16 cellular contexts compared by ENCODE assay signal in genomic region chr7:115561341-115562110, GRCh38.
DNase-seq lines count a peak whose midpoint lies in the region; ATAC-seq, FAIRE-seq and TF ChIP-seq lines count a peak whose summit lies in the region.
"Had no signal": no experiment of that assay in that cellular context is flagged by ENCODE, and none has a peak within 500 bp of the region (broad histone marks: within the 10 kb centered on the region; RNA-seq: fewer than 3 reads in every experiment).

No MANE protein-coding gene starts in this region.

- no peaks in the 10 kb centered on the region for H3K9me3 ChIP-seq in HepG2 (ENCODE audit: low read length)
- H3K9me3 ChIP-seq in right lobe of liver: no peaks in the 10 kb centered on the region
- no peaks in the 10 kb centered on the region for H3K9me3 ChIP-seq in sigmoid colon
- H3K9me3 ChIP-seq: A549, tibial artery had no signal

- no peaks in the 10 kb centered on the region for H3K4me1 ChIP-seq in HepG2 (ENCODE audit: insufficient read depth, low read length)
- no peaks in the 10 kb centered on the region for H3K4me1 ChIP-seq in right lobe of liver
- no peaks in the 10 kb centered on the region for H3K4me1 ChIP-seq in sigmoid colon
- H3K4me1 ChIP-seq: A549, tibial artery had no signal

- no TSS peak for BruUV-seq in HepG2 (replicated peaks; lab: Mats Ljungman, UMichigan)

- no peaks in the 10 kb centered on the region for H3K4me1 Mint-ChIP-seq in activated T-helper 17 cell treated with anti-CD3 and anti-CD28 coated beads, Interleukin-2, amount 50 U/mL, for 72 hours

- no peak for FAIRE-seq in HepG2 (lab: Jason Lieb, UNC)
- FAIRE-seq: A549, TTC549 had no signal

- no peaks in the 10 kb centered on the region for H4K20me1 ChIP-seq in HepG2 (ENCODE audit: insufficient read depth, low read length)

- intact Hi-C loops in HepG2 (cut with micrococcal nuclease; ENCODE audit: unreplicated experiment): no loop called here
- intact Hi-C loops in right lobe of liver (cut with DNase I): no loop called here
- intact Hi-C loops in sigmoid colon (cut with DNase I): no loop called here

- no peak for TF ChIP-seq CTCF in HepG2 (CRISPR knock-in tag; IDR thresholded peaks at IDR 0.05)
- no peak for TF ChIP-seq CTCF in right lobe of liver (IDR thresholded peaks at IDR 0.05)
- no peak for TF ChIP-seq CTCF in sigmoid colon (IDR thresholded peaks at IDR 0.05)

- no peak overlapping the region for H3K4me3 ChIP-seq in HepG2 (replicated peaks in 1 of 3; ENCODE audit: insufficient read depth in 1 of 3, low read depth in 2 of 3, low read length in 3 of 3)
- H3K4me3 ChIP-seq in right lobe of liver: no peak overlapping the region
- no peak overlapping the region for H3K4me3 ChIP-seq in sigmoid colon
- H3K4me3 ChIP-seq: A549, tibial artery had no signal

- H3K27ac ChIP-seq in HepG2 (ENCODE audit: extremely low read length, insufficient read depth, low read length): no peak overlapping the region
- no peak overlapping the region for H3K27ac ChIP-seq in right lobe of liver
- no peak overlapping the region for H3K27ac ChIP-seq in sigmoid colon
- H3K27ac ChIP-seq: A549, HL-60, tibial artery had no signal

- no peak overlapping the region for H3K4me3 Mint-ChIP-seq in activated T-helper 17 cell treated with anti-CD3 and anti-CD28 coated beads, Interleukin-2, amount 50 U/mL, for 72 hours
- H3K4me3 Mint-ChIP-seq: activated naive CD4-positive, alpha-beta T cell treated with anti-CD3 and anti-CD28 coated beads for 36 hours had no signal

- no peak overlapping the region for H3K4me2 ChIP-seq in HepG2 (ENCODE audit: low read depth, low read length)
- H3K4me2 ChIP-seq: A549 had no signal

- no peak for TF ChIP-seq EP300 in HepG2 (IDR thresholded peaks at IDR 0.05; ENCODE audit: low read depth in 2 of 2, low read length in 2 of 2)
- no peak for TF ChIP-seq EP300 in HepG2 (CRISPR knock-in tag; IDR thresholded peaks at IDR 0.05; ENCODE audit: borderline replicate concordance)
- TF ChIP-seq EP300 in sigmoid colon (IDR thresholded peaks at IDR 0.05): no peak

- CTCF ChIA-PET in HepG2 (lab: Yijun Ruan, JAX; ENCODE audit: low intra/inter-chr PET ratio, low total read pairs): no interaction called here

- DNase-seq in HepG2 (ENCODE audit: low spot score): no peak
- DNase-seq in right lobe of liver: no peak
- DNase-seq in hepatic stellate cell (ENCODE audit: low spot score): peak; percentile 4
- DNase-seq in left lobe of liver (ENCODE audit: low spot score): no peak
- DNase-seq in GOT3 (lab: John Stamatoyannopoulos, UW): no peak
- no peak for DNase-seq in sigmoid colon
- DNase-seq: activated naive CD4-positive, alpha-beta T cell treated with anti-CD3 and anti-CD28 coated beads for 36 hours; cerebellar nuclear complex; DMS 273 treated with DMSO at 0.1 percent for 48 hours; nucleus accumbens; tibial artery had no signal

- no peaks in the 10 kb centered on the region for H3K36me3 Mint-ChIP-seq in activated T-helper 17 cell treated with anti-CD3 and anti-CD28 coated beads, Interleukin-2, amount 50 U/mL, for 72 hours (ENCODE audit: low read depth)

- no peak for TF ChIP-seq RAD21 in HepG2 (CRISPR knock-in tag; IDR thresholded peaks at IDR 0.05)

- no peak overlapping the region for H2AFZ ChIP-seq in HepG2 (ENCODE audit: low read length)

- TF ChIP-seq POLR2A in HepG2 (IDR thresholded peaks at IDR 0.05; ENCODE audit: insufficient read depth in 1 of 2, low read depth in 2 of 2, low read length in 2 of 2) (no peak), right lobe of liver (IDR thresholded peaks at IDR 0.05) (no peak), sigmoid colon (IDR thresholded peaks at IDR 0.05) (no peak)

- no peaks in the 10 kb centered on the region for H3K36me3 ChIP-seq in HepG2 (replicated peaks in 1 of 2; ENCODE audit: control insufficient read depth in 1 of 2, insufficient read depth in 2 of 2, low read length in 2 of 2)
- H3K36me3 ChIP-seq in right lobe of liver: no peaks in the 10 kb centered on the region
- H3K36me3 ChIP-seq in sigmoid colon: no peaks in the 10 kb centered on the region
- H3K36me3 ChIP-seq: tibial artery had no signal

- H3K9me3 Mint-ChIP-seq in activated T-helper 17 cell treated with anti-CD3 and anti-CD28 coated beads, Interleukin-2, amount 50 U/mL, for 72 hours: no peaks in the 10 kb centered on the region
- H3K9me3 Mint-ChIP-seq: activated naive CD4-positive, alpha-beta T cell treated with anti-CD3 and anti-CD28 coated beads for 36 hours had no signal

- H3K27me3 ChIP-seq in HepG2 (ENCODE audit: control insufficient read depth in 1 of 2, insufficient read depth in 2 of 2, low read length in 2 of 2) (no peaks in the 10 kb centered on the region), right lobe of liver (no peaks in the 10 kb centered on the region), sigmoid colon (no peaks in the 10 kb centered on the region)
- H3K27me3 ChIP-seq: tibial artery had no signal

- ATAC-seq in HepG2 (0 out of 3 replicates have a peak, but pooled peaks have one; percentile 41), right lobe of liver (no peak), left lobe of liver (no peak)
- peak; percentile 34 for ATAC-seq in activated T-helper 17 cell treated with anti-CD3 and anti-CD28 coated beads, Interleukin-2, amount 50 U/mL, for 72 hours (replicated peaks)
- ATAC-seq in activated CD4-positive, CD25-positive, alpha-beta regulatory T cell treated with anti-CD3 and anti-CD28 coated beads, Interleukin-2, amount 50 U/mL, for 24 hours: no peak

- no peak overlapping the region for H3K9ac ChIP-seq in HepG2 (ENCODE audit: insufficient read depth, low read depth, low read length)

- peaks cover 8% of the 10 kb centered on the region for H3K27me3 Mint-ChIP-seq in activated T-helper 17 cell treated with anti-CD3 and anti-CD28 coated beads, Interleukin-2, amount 50 U/mL, for 72 hours

- in situ Hi-C loops in HepG2 (cut with HindIII; ENCODE audit: extremely low pct_ligation_motif_present, low pct_unique_long_range_greater_than_20kb): no loop called here

- no peak overlapping the region for H3K27ac Mint-ChIP-seq in activated T-helper 17 cell treated with anti-CD3 and anti-CD28 coated beads, Interleukin-2, amount 50 U/mL, for 72 hours
- H3K27ac Mint-ChIP-seq: activated naive CD4-positive, alpha-beta T cell treated with anti-CD3 and anti-CD28 coated beads for 36 hours had no signal

- no peaks in the 10 kb centered on the region for H3K79me2 ChIP-seq in HepG2 (ENCODE audit: insufficient read depth, low read length)

- POLR2A ChIA-PET in HepG2 (lab: Yijun Ruan, JAX): no interaction called here

- WGBS in HepG2 (ENCODE audit: low lambda C conversion rate): 6% methylated on average over 9 of the region's 9 CpGs
- WGBS in right lobe of liver (ENCODE audit: insufficient coverage, low coverage, low lambda C conversion rate, missing lambda C conversion rate): 64% methylated on average over 9 of the region's 9 CpGs
- 84 to 87% methylated on average over 9 of the region's 9 CpGs for WGBS in sigmoid colon, 2 donors

TF ChIP-seq in HepG2, 621 proteins besides CTCF, POLR2A, EP300 and RAD21 (continues in another document):
- TF ChIP-seq ATF5 (CRISPR knock-in tag; IDR thresholded peaks at IDR 0.05; ENCODE audit: low read depth): no peak
- no peak for TF ChIP-seq RBFOX2 (IDR thresholded peaks at IDR 0.05; ENCODE audit: low read depth, low read length)
- no peak for TF ChIP-seq DMAP1 (CRISPR knock-in tag; IDR thresholded peaks at IDR 0.05)
- TF ChIP-seq MBD4 (IDR thresholded peaks at IDR 0.05; ENCODE audit: borderline replicate concordance, low read length): no peak
- TF ChIP-seq CHD2 (IDR thresholded peaks at IDR 0.05; ENCODE audit: low read depth, low read length): no peak
- no peak for TF ChIP-seq ZMYM2 (CRISPR knock-in tag; IDR thresholded peaks at IDR 0.05)
- no peak for TF ChIP-seq ZNF746 (CRISPR knock-in tag; IDR thresholded peaks at IDR 0.05)
- TF ChIP-seq DR1 (CRISPR knock-in tag; IDR thresholded peaks at IDR 0.05): no peak
- no peak for TF ChIP-seq JUN (CRISPR knock-in tag; IDR thresholded peaks at IDR 0.05)
- no peak for TF ChIP-seq ZNF460 (CRISPR knock-in tag; IDR thresholded peaks at IDR 0.05; ENCODE audit: borderline replicate concordance)
- TF ChIP-seq ZNF496 (CRISPR knock-in tag; IDR thresholded peaks at IDR 0.05; ENCODE audit: insufficient replicate concordance): no peak
- TF ChIP-seq BRF2 (CRISPR knock-in tag; IDR thresholded peaks at IDR 0.05): no peak
- no peak for TF ChIP-seq NCOA1 (CRISPR knock-in tag; IDR thresholded peaks at IDR 0.05)
- no peak for TF ChIP-seq ERF (CRISPR knock-in tag; IDR thresholded peaks at IDR 0.05)
- no peak for TF ChIP-seq PTBP1 (IDR thresholded peaks at IDR 0.05; ENCODE audit: low read depth, low read length, poor library complexity, severe bottlenecking)

Comparison
In these comparisons a context has a peak if more than half of its experiments do, and no peak if none do; other contexts are left out.
1. ATAC-seq: peak in HepG2 (single experiment) and activated T-helper 17 cell treated with anti-CD3 and anti-CD28 coated beads, Interleukin-2, amount 50 U/mL, for 72 hours (single experiment); none in right lobe of liver (0 of 4), left lobe of liver (single experiment) and activated CD4-positive, CD25-positive, alpha-beta regulatory T cell treated with anti-CD3 and anti-CD28 coated beads, Interleukin-2, amount 50 U/mL, for 24 hours (0 of 2).